Comparison of ENCODE assay signal across 1 cellular context in the genomic region with DNA sequence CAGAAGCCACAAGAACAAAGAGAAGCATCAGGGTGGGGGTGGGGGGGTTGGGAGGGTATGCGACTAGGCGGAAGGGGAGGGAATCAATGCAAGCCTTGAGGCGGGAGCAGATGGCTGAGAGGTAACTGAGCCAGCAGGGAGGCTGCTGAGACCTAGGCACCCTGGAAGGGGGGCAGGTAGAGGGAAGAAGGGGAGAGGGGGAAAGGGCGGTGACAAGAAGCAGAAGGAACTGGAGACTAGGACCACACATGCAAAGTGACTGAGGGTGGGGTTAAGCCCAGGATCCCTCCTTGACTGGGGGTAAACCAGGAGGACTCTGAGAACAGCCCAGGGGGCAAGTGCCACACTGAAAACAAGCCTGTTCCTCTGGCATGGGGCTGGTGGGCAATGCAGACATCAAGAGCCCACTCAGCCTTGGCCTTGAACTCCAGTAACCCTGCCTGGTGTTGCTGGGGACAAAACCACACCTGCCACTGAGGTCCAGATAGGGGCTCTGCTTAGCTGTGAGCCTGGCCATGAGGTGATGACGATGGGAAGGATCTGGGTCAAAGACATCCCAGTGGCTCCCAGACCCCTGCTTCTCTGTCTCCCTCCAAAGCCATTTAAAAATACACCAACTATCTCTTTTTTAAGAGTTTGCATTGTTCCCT.
A peak's percentile ranks its signal among the peaks of the same experiment; 100 is the strongest.
TF ChIP-seq lines count a peak whose summit lies in the region.

No MANE protein-coding gene starts in this region.

TF ChIP-seq in K562, 482 proteins besides CTCF, POLR2A, EP300 and RAD21:
- no peak for TF ChIP-seq FOXJ3 (CRISPR knock-in tag; IDR thresholded peaks at IDR 0.05)
- TF ChIP-seq, protein P1, sequence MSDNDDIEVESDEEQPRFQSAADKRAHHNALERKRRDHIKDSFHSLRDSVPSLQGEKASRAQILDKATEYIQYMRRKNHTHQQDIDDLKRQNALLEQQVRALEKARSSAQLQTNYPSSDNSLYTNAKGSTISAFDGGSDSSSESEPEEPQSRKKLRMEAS (CRISPR knock-in tag; IDR thresholded peaks at IDR 0.05) = 0 out of 2 replicates have a peak, but pooled peaks have one; percentile 11
